8 cellular contexts compared by ENCODE assay signal in genomic region chr6:166751051-166751595, GRCh38.
DNase-seq lines count a peak whose midpoint lies in the region; ATAC-seq, FAIRE-seq and TF ChIP-seq lines count a peak whose summit lies in the region.

No MANE protein-coding gene starts in this region.

- in situ Hi-C loops in brain microvascular endothelial cell (cut with HindIII; ENCODE audit: low pct_ligation_motif_present, low sequenced_read_pairs), result no loop called here

- no peak for FAIRE-seq in HTR-8/SVneo (lab: Jason Lieb, UNC)

- H3K36me3 ChIP-seq in brain microvascular endothelial cell (replicated peaks) (no peaks in the 10 kb centered on the region), vagina (no peaks in the 10 kb centered on the region)

- no peaks in the 10 kb centered on the region for H3K9me3 ChIP-seq in vagina

- H3K4me3 ChIP-seq in brain microvascular endothelial cell (ENCODE audit: low read depth, low read length), result no peak overlapping the region
- no peak overlapping the region for H3K4me3 ChIP-seq in vagina

- TF ChIP-seq CTCF in brain microvascular endothelial cell (IDR thresholded peaks at IDR 0.05; ENCODE audit: low read depth, low read length, missing control alignments) (no peak), vagina (IDR thresholded peaks at IDR 0.05) (no peak)

- DNase-seq in DMS 273 treated with DMSO at 0.1 percent for 48 hours (lab: John Stamatoyannopoulos, UW) (peak; percentile 34), brain microvascular endothelial cell (peak; percentile 6), occipital lobe (lab: John Stamatoyannopoulos, UW) (no peak), HTR-8/SVneo (ENCODE audit: insufficient read length, low spot score) (no peak), NCI-H187 treated with DMSO at 0.1 percent for 48 hours (lab: John Stamatoyannopoulos, UW) (no peak), vagina (ENCODE audit: extremely low spot score in 2 of 2) (no peak)

- H3K27ac ChIP-seq in brain microvascular endothelial cell (no peak overlapping the region), vagina (no peak overlapping the region)

- peak; percentile 65 for ATAC-seq in GM21360 (IDR thresholded peaks at IDR 0.05; ENCODE audit: unreplicated experiment)
- peak; percentile 35 for ATAC-seq in HG03469 (IDR thresholded peaks at IDR 0.05; ENCODE audit: unreplicated experiment)

- H3K27me3 ChIP-seq in brain microvascular endothelial cell (replicated peaks) (no peaks in the 10 kb centered on the region), vagina (no peaks in the 10 kb centered on the region)

- intact Hi-C loops in vagina (cut with DNase I), result no loop called here

- H3K4me1 ChIP-seq in vagina, result no peaks in the 10 kb centered on the region

- no peak for TF ChIP-seq POLR2A in vagina (IDR thresholded peaks at IDR 0.05)

Comparison
In these comparisons a context has a peak if more than half of its experiments do, and no peak if none do; other contexts are left out.
1. DNase-seq: peak in DMS 273 treated with DMSO at 0.1 percent for 48 hours (single experiment) and brain microvascular endothelial cell (single experiment); none in occipital lobe (single experiment), HTR-8/SVneo (single experiment), NCI-H187 treated with DMSO at 0.1 percent for 48 hours (single experiment) and vagina (0 of 2).